In genomic region chr6:71388846-71389543, GRCh38 we compare ENCODE assay signal across 25 cellular contexts.
DNase-seq lines count a peak whose midpoint lies in the region; ATAC-seq, FAIRE-seq and TF ChIP-seq lines count a peak whose summit lies in the region.
"Had no signal": no experiment of that assay in that cellular context is flagged by ENCODE, and none has a peak within 500 bp of the region (broad histone marks: within the 10 kb centered on the region; RNA-seq: fewer than 3 reads in every experiment).

No MANE protein-coding gene starts in this region.

- no peaks in the 10 kb centered on the region for H3K9me3 Mint-ChIP-seq in chondrocyte (ENCODE audit: low read depth)
- H3K9me3 Mint-ChIP-seq: activated naive CD8-positive, alpha-beta T cell treated with anti-CD3 and anti-CD28 coated beads, Interleukin-2, amount 10 ng/mL, durations not matched to agents 7 days and 5 days; brain; CD8-positive, alpha-beta memory T cell; natural killer cell had no signal

- H3K4me1 Mint-ChIP-seq in chondrocyte (ENCODE audit: low read depth) = peaks cover 41% of the 10 kb centered on the region
- H3K4me1 Mint-ChIP-seq: activated naive CD8-positive, alpha-beta T cell treated with anti-CD3 and anti-CD28 coated beads, Interleukin-2, amount 10 ng/mL, durations not matched to agents 7 days and 5 days; CD8-positive, alpha-beta memory T cell; natural killer cell had no signal

- H3K27ac ChIP-seq in PC-9 = peak overlapping the region; percentile 80
- H3K27ac ChIP-seq in gastrocnemius medialis = peak overlapping the region in 3 of 4 donors; percentile 45 to 64 (median 54)
- H3K27ac ChIP-seq: KMS-11 had no signal

- H3F3A ChIP-seq in PC-9 (ENCODE audit: insufficient read depth, low read depth) = peaks cover 24% of the 10 kb centered on the region

- TF ChIP-seq POLR2A in H54 (IDR thresholded peaks at IDR 0.05; ENCODE audit: low read depth, low read length) (no peak), gastrocnemius medialis (IDR thresholded peaks at IDR 0.05) (no peak)

- intact Hi-C loops in PC-9 (cut with micrococcal nuclease; ENCODE audit: unreplicated experiment) (loop anchor here (10.0 kb wide), 1 partner anchor 216 kb away; no protein-coding TSS in a partner anchor), left colon (cut with DNase I, micrococcal nuclease) (no loop called here), gastrocnemius medialis (cut with DNase I; ENCODE audit: low total_unique reads) (no loop called here)

- TF ChIP-seq CTCF in PC-9 (conservative IDR thresholded peaks at IDR 0.05) = no peak
- no peak for TF ChIP-seq CTCF in gastrocnemius medialis (IDR thresholded peaks at IDR 0.05 in 4 of 5, conservative IDR thresholded peaks at IDR 0.05 in 1 of 5)
- TF ChIP-seq CTCF in chondrocyte (IDR thresholded peaks at IDR 0.05) = no peak

- no TSS peak for BruUV-seq in PC-9 (replicated peaks; lab: Mats Ljungman, UMichigan)

- no peaks in the 10 kb centered on the region for H4K20me1 ChIP-seq in PC-9 (ENCODE audit: insufficient read depth)

- no peak overlapping the region for H3K4me2 ChIP-seq in PC-9
- H3K4me2 ChIP-seq: KMS-11 had no signal

- no peaks in the 10 kb centered on the region for H3K36me3 Mint-ChIP-seq in chondrocyte (ENCODE audit: low read depth)
- H3K36me3 Mint-ChIP-seq: activated naive CD8-positive, alpha-beta T cell treated with anti-CD3 and anti-CD28 coated beads, Interleukin-2, amount 10 ng/mL, durations not matched to agents 7 days and 5 days; CD8-positive, alpha-beta memory T cell; natural killer cell had no signal

- peak; percentile 37 for ATAC-seq in left colon
- no peak for ATAC-seq in gastrocnemius medialis
- ATAC-seq in GM18873 (IDR thresholded peaks at IDR 0.05; ENCODE audit: low FRiP score, unreplicated experiment) = no peak
- ATAC-seq: natural killer cell had no signal

- H3K4me3 ChIP-seq in PC-9 (no peak overlapping the region), gastrocnemius medialis (no peak overlapping the region)
- H3K4me3 ChIP-seq: HAP-1, thyroid gland had no signal

- no peaks in the 10 kb centered on the region; the same call in 1 of the 2 replicates for H3K9me3 ChIP-seq in PC-9 (ENCODE audit: insufficient read depth, low read depth)
- no peaks in the 10 kb centered on the region for H3K9me3 ChIP-seq in gastrocnemius medialis
- H3K9me3 ChIP-seq: HAP-1, thyroid gland had no signal

- FAIRE-seq in H54 (lab: Jason Lieb, UNC) = peak; percentile 55

- no peaks in the 10 kb centered on the region for H3K27me3 Mint-ChIP-seq in chondrocyte (ENCODE audit: low read depth)
- H3K27me3 Mint-ChIP-seq: brain had no signal

- H2AFZ ChIP-seq in PC-9 = no peak overlapping the region

- no peaks in the 10 kb centered on the region for H3K27me3 ChIP-seq in PC-9 (ENCODE audit: insufficient read depth, low read depth)
- H3K27me3 ChIP-seq in gastrocnemius medialis = no peaks in the 10 kb centered on the region
- H3K27me3 ChIP-seq: thyroid gland had no signal

- no peaks in the 10 kb centered on the region for H3K9me2 ChIP-seq in PC-9 (ENCODE audit: insufficient read depth)

- POLR2A ChIA-PET in PC-9 (lab: Charles Lee; ENCODE audit: unreplicated experiment) = interaction anchor here (1.6 kb wide), 1 partner anchor 15 kb away, joined by 11 read pairs; no protein-coding TSS in a partner anchor

- CTCF ChIA-PET in PC-9 (lab: Charles Lee) = interaction anchor here (1.0 kb wide), 1 partner anchor 101 kb away, joined by 3 read pairs; no protein-coding TSS in a partner anchor

- DNase-seq in H54 (ENCODE audit: insufficient read length, low spot score) (no peak), PC-9 (no peak), left colon (no peak), gastrocnemius medialis (no peak), kidney glomerular epithelial cell (lab: John Stamatoyannopoulos, UW) (no peak), chondrocyte (ENCODE audit: low spot score) (no peak)
- DNase-seq: activated CD4-positive, CD25-positive, alpha-beta regulatory T cell treated with anti-CD3 and anti-CD28 coated beads, Interleukin-2, amount 50 U/mL, for 72 hours; activated naive CD8-positive, alpha-beta T cell treated with anti-CD3 and anti-CD28 coated beads, Interleukin-2, amount 10 ng/mL, durations not matched to agents 7 days and 5 days; CD8-positive, alpha-beta memory T cell; cortex of kidney; DND-41; mesenchymal stem cell; natural killer cell; NCI-H1105 treated with DMSO at 0.1 percent for 48 hours; NCI-H2081 treated with DMSO at 0.1 percent for 48 hours; NK-92 treated with Interleukin-12 subunit alpha and Interleukin-12 subunit beta, amount 100 ng/mL, for 24 hours; posterior cingulate gyrus; stimulated activated CD4-positive, alpha-beta T cell treated with anti-CD3 and anti-CD28 coated beads, Interleukin-2, amount 100 ng/mL, for 24 hours; stimulated activated naive CD4-positive, alpha-beta T cell treated with Interleukin-2 at 50 U/mL for 16 hours; T1000; thyroid gland had no signal

- peaks cover 17% of the 10 kb centered on the region for H3K79me2 ChIP-seq in PC-9 (ENCODE audit: low read depth)

- H3K27ac Mint-ChIP-seq in chondrocyte (ENCODE audit: unreplicated experiment) = no peak overlapping the region
- H3K27ac Mint-ChIP-seq: activated naive CD8-positive, alpha-beta T cell treated with anti-CD3 and anti-CD28 coated beads, Interleukin-2, amount 10 ng/mL, durations not matched to agents 7 days and 5 days; natural killer cell had no signal

- in situ Hi-C loops in gastrocnemius medialis (cut with MboI; ENCODE audit: low sequenced_read_pairs in 4 of 4) = loop anchor here in 2 of 4 donors (5.0 to 10.0 kb wide), 3 partner anchors 116 to 696 kb away; no protein-coding TSS in a partner anchor

- H3K4me1 ChIP-seq in PC-9 (replicated peaks; ENCODE audit: insufficient read depth) = peaks cover 61% of the 10 kb centered on the region
- H3K4me1 ChIP-seq in gastrocnemius medialis = peaks cover 63 to 83% of the 10 kb centered on the region in 2 donors
- H3K4me1 ChIP-seq: HAP-1 had no signal

- peaks cover 41% of the 10 kb centered on the region for H3K36me3 ChIP-seq in PC-9 (ENCODE audit: low read depth)
- no peaks in the 10 kb centered on the region for H3K36me3 ChIP-seq in gastrocnemius medialis
- H3K36me3 ChIP-seq: HAP-1, thyroid gland had no signal

- H3K4me3 Mint-ChIP-seq in chondrocyte (ENCODE audit: unreplicated experiment) = no peak overlapping the region
- H3K4me3 Mint-ChIP-seq: activated naive CD8-positive, alpha-beta T cell treated with anti-CD3 and anti-CD28 coated beads, Interleukin-2, amount 10 ng/mL, durations not matched to agents 7 days and 5 days; brain; CD8-positive, alpha-beta memory T cell; natural killer cell had no signal
